ENCODE assay signal across 9 cellular contexts in genomic region chr12:48004039-48004940, GRCh38. TPM values are rescaled to one million over a fixed set of nuclear protein-coding genes. Genes with fewer than 3 reads are reported as not detected.
DNase-seq lines count a peak whose midpoint lies in the region; ATAC-seq and TF ChIP-seq lines count a peak whose summit lies in the region.
"Had no signal": no experiment of that assay in that cellular context is flagged by ENCODE, and none has a peak within 500 bp of the region (broad histone marks: within the 10 kb centered on the region; RNA-seq: fewer than 3 reads in every experiment).

TSS of gene COL2A1 (minus strand) at chr12:48004476. CDS start at chr12:48004321, 155 bp downstream.

- H2BK120ac ChIP-seq in mesenchymal stem cell (ENCODE audit: low read depth, low read length): no peak within 1 kb of the TSS

- peaks cover 83% of the 10 kb centered on the region for H3K27me3 Mint-ChIP-seq in brain

- H3K14ac ChIP-seq in mesenchymal stem cell (ENCODE audit: low read length in 2 of 2): peak within 1 kb of the TSS in 1 of 2 experiments; percentile 67

- no peak for TF ChIP-seq CTCF in brain (conservative IDR thresholded peaks at IDR 0.05)

- H3K4me1 Mint-ChIP-seq in brain: peaks cover 38% of the 10 kb centered on the region

- peaks cover 40% of the 10 kb centered on the region for H3K4me1 ChIP-seq in mesenchymal stem cell (ENCODE audit: control insufficient read depth, insufficient read depth, low read depth, low read length)

- H2BK15ac ChIP-seq in mesenchymal stem cell (ENCODE audit: low read depth, poor library complexity, severe bottlenecking): peak within 1 kb of the TSS; percentile 63

- H3K4me3 ChIP-seq in mesenchymal stem cell (ENCODE audit: insufficient read depth in 1 of 2, low read depth in 1 of 2, low read length in 2 of 2): peak within 1 kb of the TSS; percentile 16 to 47

- H3K4me2 ChIP-seq in mesenchymal stem cell (ENCODE audit: low read length, poor library complexity, severe bottlenecking): peak within 1 kb of the TSS; percentile 77

- peak within 1 kb of the TSS in 1 of 2 experiments; percentile 37 for H3K23ac ChIP-seq in mesenchymal stem cell (ENCODE audit: low read length in 2 of 2)

- no peak within 1 kb of the TSS for H3K4ac ChIP-seq in mesenchymal stem cell (ENCODE audit: low read depth in 1 of 2, low read length in 2 of 2)

- H3K27me3 ChIP-seq in mesenchymal stem cell (ENCODE audit: control insufficient read depth in 1 of 2, insufficient read depth in 1 of 2, low read length in 2 of 2): peaks cover 83 to 94% of the 10 kb centered on the region in 2 experiments

- H3K9me3 ChIP-seq in mesenchymal stem cell (ENCODE audit: control insufficient read depth, low read length): no peaks in the 10 kb centered on the region

- H3K18ac ChIP-seq in mesenchymal stem cell (ENCODE audit: low read depth in 1 of 2, low read length in 2 of 2): peak within 1 kb of the TSS in 1 of 2 experiments; percentile 55

- no peak within 1 kb of the TSS for H2BK12ac ChIP-seq in mesenchymal stem cell (ENCODE audit: low read length in 2 of 2)

- DNase-seq in EH (ENCODE audit: low read depth): peak; percentile 51
- peak; percentile 45 to 75 for DNase-seq in NCI-H526 (lab: John Stamatoyannopoulos, UW)
- peak; percentile 40 for DNase-seq in mesenchymal stem cell
- no peak for DNase-seq in RKO (ENCODE audit: low spot score)
- no peak for DNase-seq in Ammon's horn (ENCODE audit: low spot score)
- no peak for DNase-seq in activated effector memory CD4-positive, alpha-beta T cell treated with Interleukin-2 at 50 U/mL for 16 hours

- no peaks in the 10 kb centered on the region for H3K79me1 ChIP-seq in mesenchymal stem cell (replicated peaks; ENCODE audit: low read length, poor library complexity, severe bottlenecking)

- peak within 1 kb of the TSS; percentile 87 to 96 (median 90) for H3K4me3 Mint-ChIP-seq in brain

- no peaks in the 10 kb centered on the region for H3K36me3 ChIP-seq in mesenchymal stem cell (ENCODE audit: control insufficient read depth in 1 of 2, insufficient read depth in 2 of 2, low read depth in 1 of 2, low read length in 2 of 2)

- H3K27ac Mint-ChIP-seq in brain: peak within 1 kb of the TSS in 2 of 5 experiments; percentile 45 to 96

- H4K91ac ChIP-seq in mesenchymal stem cell (ENCODE audit: low read length): no peak within 1 kb of the TSS

- H3K27ac ChIP-seq in mesenchymal stem cell (ENCODE audit: low read length, poor library complexity, severe bottlenecking): no peak within 1 kb of the TSS

- peak within 1 kb of the TSS; percentile 45 for H4K8ac ChIP-seq in mesenchymal stem cell (ENCODE audit: low read length)

- no peak for ATAC-seq in GM21723 (IDR thresholded peaks at IDR 0.05; ENCODE audit: unreplicated experiment)

- no peak within 1 kb of the TSS for H3K9ac ChIP-seq in mesenchymal stem cell (ENCODE audit: low read length)

- H3K36me3 Mint-ChIP-seq in brain: no peaks in the 10 kb centered on the region

- WGBS in mesenchymal stem cell: 1% methylated on average over 73 of the region's 82 CpGs

- no peak within 1 kb of the TSS for H2AFZ ChIP-seq in mesenchymal stem cell (ENCODE audit: low read depth, low read length)

- H2BK5ac ChIP-seq in mesenchymal stem cell (ENCODE audit: low read depth, low read length, poor library complexity, severe bottlenecking): no peak within 1 kb of the TSS

- no peak within 1 kb of the TSS for H2AK5ac ChIP-seq in mesenchymal stem cell (ENCODE audit: low read length, severe bottlenecking)

- no peaks in the 10 kb centered on the region for H3K9me3 Mint-ChIP-seq in brain

RNA-seq across cellular contexts. Expression of gene COL2A1, which starts in this region (rescaled TPM):
- 1.7 TPM for polyA plus RNA-seq in brain (ENCODE audit: insufficient read depth, low read depth, low replicate concordance)
- 0.06 TPM for polyA plus RNA-seq in mesenchymal stem cell (2013, experiment 1 of 2)
- 0.11 TPM for polyA plus RNA-seq in mesenchymal stem cell (2013, experiment 2 of 2)
- polyA plus RNA-seq: liver had no signal

Comparison
In these comparisons a context has a peak if more than half of its experiments do, and no peak if none do; other contexts are left out.
1. DNase-seq: peak in EH (single experiment), NCI-H526 (2 of 2) and mesenchymal stem cell (single experiment); none in RKO (single experiment), Ammon's horn (single experiment) and activated effector memory CD4-positive, alpha-beta T cell treated with Interleukin-2 at 50 U/mL for 16 hours (single experiment).